5 cellular contexts compared by ENCODE assay signal in genomic region chr11:121411330-121411729, GRCh38. TPM values are rescaled to one million over a fixed set of nuclear protein-coding genes. Genes with fewer than 3 reads are reported as not detected.
DNase-seq lines count a peak whose midpoint lies in the region; ATAC-seq, FAIRE-seq and TF ChIP-seq lines count a peak whose summit lies in the region.
"Not testable (repeated sequence)": the region's sequence is repeated elsewhere in the genome, so short reads cannot be mapped to it uniquely, and the experiment has no call there.

No MANE protein-coding gene starts in this region.

- H3K4me1 Mint-ChIP-seq in activated T-cell treated with anti-CD3 and anti-CD28 coated beads, Interleukin-2, amount 50 U/mL, for 24 hours (ENCODE audit: low read depth) = peaks cover 50% of the 10 kb centered on the region
- H3K4me1 Mint-ChIP-seq in activated T-helper 17 cell treated with anti-CD3 and anti-CD28 coated beads, Interleukin-2, amount 50 U/mL, for 72 hours = not testable (repeated sequence)

- not testable (repeated sequence) for H3K36me3 Mint-ChIP-seq in activated T-cell treated with anti-CD3 and anti-CD28 coated beads, Interleukin-2, amount 50 U/mL, for 24 hours (ENCODE audit: low read depth); activated T-helper 17 cell treated with anti-CD3 and anti-CD28 coated beads, Interleukin-2, amount 50 U/mL, for 72 hours (ENCODE audit: low read depth)

- not testable (repeated sequence) for H3K4me1 ChIP-seq in pancreas

- H3K27me3 ChIP-seq in pancreas = not testable (repeated sequence)

- not testable (repeated sequence) for H3K4me3 ChIP-seq in pancreas

- not testable (repeated sequence) for H3K9me3 Mint-ChIP-seq in activated T-cell treated with anti-CD3 and anti-CD28 coated beads, Interleukin-2, amount 50 U/mL, for 24 hours; activated T-helper 17 cell treated with anti-CD3 and anti-CD28 coated beads, Interleukin-2, amount 50 U/mL, for 72 hours

- H3K27ac Mint-ChIP-seq in activated T-cell treated with anti-CD3 and anti-CD28 coated beads, Interleukin-2, amount 50 U/mL, for 24 hours = peak overlapping the region; percentile 84
- H3K27ac Mint-ChIP-seq in activated T-helper 17 cell treated with anti-CD3 and anti-CD28 coated beads, Interleukin-2, amount 50 U/mL, for 72 hours = peak overlapping the region; percentile 81

- TF ChIP-seq CTCF in pancreas (IDR thresholded peaks at IDR 0.05) = not testable (repeated sequence)

- not testable (repeated sequence) for H3K36me3 ChIP-seq in pancreas

- intact Hi-C loops in pancreas (cut with DNase I) = not testable (repeated sequence)

- H3K4me3 Mint-ChIP-seq in activated T-cell treated with anti-CD3 and anti-CD28 coated beads, Interleukin-2, amount 50 U/mL, for 24 hours; activated T-helper 17 cell treated with anti-CD3 and anti-CD28 coated beads, Interleukin-2, amount 50 U/mL, for 72 hours: not testable (repeated sequence)

- ATAC-seq in activated CD4-positive, CD25-positive, alpha-beta regulatory T cell treated with anti-CD3 and anti-CD28 coated beads, Interleukin-2, amount 50 U/mL, for 24 hours = peak; percentile 38 to 42
- peak; percentile 75 for ATAC-seq in activated T-helper 17 cell treated with anti-CD3 and anti-CD28 coated beads, Interleukin-2, amount 50 U/mL, for 72 hours (replicated peaks)
- ATAC-seq in pancreas = not testable (repeated sequence)

- not testable (repeated sequence) for H3K9me3 ChIP-seq in pancreas

- DNase-seq in GM18507 (ENCODE audit: extremely low spot score, insufficient read length, low read depth); activated T-cell treated with anti-CD3 and anti-CD28 coated beads, Interleukin-2, amount 50 U/mL, for 24 hours; pancreas: not testable (repeated sequence)

- not testable (repeated sequence) for H3K27ac ChIP-seq in pancreas

- not testable (repeated sequence) for H3K27me3 Mint-ChIP-seq in activated T-cell treated with anti-CD3 and anti-CD28 coated beads, Interleukin-2, amount 50 U/mL, for 24 hours; activated T-helper 17 cell treated with anti-CD3 and anti-CD28 coated beads, Interleukin-2, amount 50 U/mL, for 72 hours

- FAIRE-seq in GM18507 (lab: Jason Lieb, UNC) (peak; percentile 12), pancreas (lab: Jason Lieb, UNC) (peak; percentile 51)

RNA-seq across cellular contexts. Expression of gene SORL1, which starts 40.8 kb away (rescaled TPM):
- 10 to 100 TPM; 47.1 to 98.5 TPM for total RNA-seq in activated T-helper 17 cell treated with anti-CD3 and anti-CD28 coated beads, Interleukin-2, amount 50 U/mL, for 72 hours
- total RNA-seq in pancreas = 10 to 100 TPM; 11.2 to 47.5 (median 16.5) TPM
- 10 to 100 TPM in 1 of 2 donors, 1 to 10 TPM in 1; 2.7 to 10.9 TPM for polyA plus RNA-seq in pancreas
